ENCODE assay signal across 11 cellular contexts in genomic region chr1:212959266-212960220, GRCh38. TPM values are rescaled to one million over a fixed set of nuclear protein-coding genes. Genes with fewer than 3 reads are reported as not detected.
DNase-seq lines count a peak whose midpoint lies in the region; ATAC-seq and TF ChIP-seq lines count a peak whose summit lies in the region.
"Had no signal": no experiment of that assay in that cellular context is flagged by ENCODE, and none has a peak within 500 bp of the region (broad histone marks: within the 10 kb centered on the region; RNA-seq: fewer than 3 reads in every experiment).

No MANE protein-coding gene starts in this region.

- H3K27ac ChIP-seq in GM23338 (ENCODE audit: low read depth), result peak overlapping the region; percentile 85
- no peak overlapping the region for H3K27ac ChIP-seq in naive thymus-derived CD4-positive, alpha-beta T cell (ENCODE audit: low read depth, low read length)
- H3K27ac ChIP-seq: coronary artery, heart left ventricle had no signal

- no peak overlapping the region for H3K4me3 ChIP-seq in GM23338
- no peak overlapping the region for H3K4me3 ChIP-seq in naive thymus-derived CD4-positive, alpha-beta T cell (ENCODE audit: low read length)
- H3K4me3 ChIP-seq: coronary artery, heart left ventricle had no signal

- no peak for DNase-seq in GM23338 (ENCODE audit: low spot score)
- DNase-seq in posterior vena cava (ENCODE audit: low spot score), result peak; percentile 73
- DNase-seq in cerebellar cortex (ENCODE audit: low spot score), result no peak
- DNase-seq in NCI-H2227 treated with DMSO at 0.1 percent for 48 hours (lab: John Stamatoyannopoulos, UW), result no peak
- no peak for DNase-seq in naive thymus-derived CD4-positive, alpha-beta T cell
- DNase-seq: heart left ventricle, T-helper 9 cell had no signal

- CTCF ChIA-PET in naive thymus-derived CD4-positive, alpha-beta T cell (lab: Charles Lee), result no interaction called here

- ATAC-seq in GM19025 (IDR thresholded peaks at IDR 0.05; ENCODE audit: low read depth, unreplicated experiment) (peak; percentile 72), GM23338 (no peak), HG03442 (IDR thresholded peaks at IDR 0.05; ENCODE audit: unreplicated experiment) (peak; percentile 77), esophagus mucosa (no peak)
- ATAC-seq in naive thymus-derived CD4-positive, alpha-beta T cell, result no peak
- ATAC-seq: heart left ventricle had no signal

- H3K27me3 Mint-ChIP-seq in GM23338 (ENCODE audit: insufficient read depth, low read depth, poor library complexity), result peaks cover 42% of the 10 kb centered on the region
- H3K27me3 Mint-ChIP-seq in naive thymus-derived CD4-positive, alpha-beta T cell, result peaks cover 23 to 36% (median 30%) of the 10 kb centered on the region in 5 donors

- H2AFZ ChIP-seq in GM23338, result no peak overlapping the region

- H3K4me1 Mint-ChIP-seq in GM23338, result peaks cover 70% of the 10 kb centered on the region
- H3K4me1 Mint-ChIP-seq in naive thymus-derived CD4-positive, alpha-beta T cell, result peaks cover 0 to 4% (median 0%) of the 10 kb centered on the region in 7 donors

- no peak overlapping the region; the same call in 2 of the 3 replicates for H3K4me3 Mint-ChIP-seq in GM23338
- no peak overlapping the region for H3K4me3 Mint-ChIP-seq in naive thymus-derived CD4-positive, alpha-beta T cell

- no peaks in the 10 kb centered on the region; the same call in 1 of the 2 replicates for H3K9me2 ChIP-seq in GM23338 (ENCODE audit: insufficient read depth)

- POLR2A ChIA-PET in naive thymus-derived CD4-positive, alpha-beta T cell (lab: Charles Lee), result no interaction called here

- no peaks in the 10 kb centered on the region for H3K9me3 ChIP-seq in naive thymus-derived CD4-positive, alpha-beta T cell (ENCODE audit: control insufficient read depth in 2 of 3, low read length in 3 of 3)
- H3K9me3 ChIP-seq: heart left ventricle had no signal

- H3F3A ChIP-seq in GM23338 (replicated peaks; ENCODE audit: low read depth), result peaks cover 70% of the 10 kb centered on the region

- H3K79me2 ChIP-seq in GM23338 (replicated peaks; ENCODE audit: insufficient read depth), result peaks cover 66% of the 10 kb centered on the region

- H3K27me3 ChIP-seq in GM23338 (ENCODE audit: insufficient read depth), result no peaks in the 10 kb centered on the region
- H3K27me3 ChIP-seq in naive thymus-derived CD4-positive, alpha-beta T cell (ENCODE audit: control insufficient read depth in 2 of 2, insufficient read depth in 2 of 2, low read length in 2 of 2), result no peaks in the 10 kb centered on the region
- H3K27me3 ChIP-seq: heart left ventricle had no signal

- peak overlapping the region; percentile 38; the same call in 1 of the 2 replicates for H3K4me2 ChIP-seq in GM23338

- peaks cover 99% of the 10 kb centered on the region for H3K36me3 Mint-ChIP-seq in GM23338 (ENCODE audit: low read depth)
- H3K36me3 Mint-ChIP-seq in naive thymus-derived CD4-positive, alpha-beta T cell, result no peaks in the 10 kb centered on the region

- peak overlapping the region; percentile 44 for H3K27ac Mint-ChIP-seq in GM23338
- H3K27ac Mint-ChIP-seq in naive thymus-derived CD4-positive, alpha-beta T cell, result no peak overlapping the region

- H4K20me1 ChIP-seq in GM23338 (replicated peaks; ENCODE audit: insufficient read depth), result peaks cover 70% of the 10 kb centered on the region

- TF ChIP-seq CTCF in GM23338 (conservative IDR thresholded peaks at IDR 0.05; ENCODE audit: low read depth in 2 of 2), result no peak

- H3K4me1 ChIP-seq in GM23338 (ENCODE audit: insufficient read depth), result peaks cover 61% of the 10 kb centered on the region
- no peaks in the 10 kb centered on the region for H3K4me1 ChIP-seq in naive thymus-derived CD4-positive, alpha-beta T cell (ENCODE audit: control insufficient read depth in 2 of 2, insufficient read depth in 2 of 2, low read length in 2 of 2)
- H3K4me1 ChIP-seq: heart left ventricle had no signal

- H3K36me3 ChIP-seq in GM23338 (ENCODE audit: insufficient read depth), result peaks cover 97% of the 10 kb centered on the region
- no peaks in the 10 kb centered on the region for H3K36me3 ChIP-seq in naive thymus-derived CD4-positive, alpha-beta T cell (ENCODE audit: control insufficient read depth in 2 of 3, insufficient read depth in 3 of 3, low read length in 3 of 3)
- H3K36me3 ChIP-seq: heart left ventricle had no signal

- H3K9me3 Mint-ChIP-seq in GM23338, result no peaks in the 10 kb centered on the region; the same call in 2 of the 3 replicates
- peaks cover 0 to 2% (median 0%) of the 10 kb centered on the region in 11 donors for H3K9me3 Mint-ChIP-seq in naive thymus-derived CD4-positive, alpha-beta T cell

- intact Hi-C loops in posterior vena cava (cut with DNase I), result no loop called here
- intact Hi-C loops in naive thymus-derived CD4-positive, alpha-beta T cell (cut with micrococcal nuclease), result no loop called here

TF ChIP-seq in GM23338, 12 proteins besides CTCF, POLR2A, EP300 and RAD21 (continues in another document):
- no peak for TF ChIP-seq REST (IDR thresholded peaks at IDR 0.05; ENCODE audit: unreplicated experiment)
- TF ChIP-seq ETS1 (IDR thresholded peaks at IDR 0.05), result no peak
- no peak for TF ChIP-seq JUNB (IDR thresholded peaks at IDR 0.05; ENCODE audit: unreplicated experiment)
- no peak for TF ChIP-seq STAT1 (IDR thresholded peaks at IDR 0.05; ENCODE audit: unreplicated experiment)
- TF ChIP-seq ZNF114 (CRISPR knock-in tag; IDR thresholded peaks at IDR 0.05), result no peak
- TF ChIP-seq CREB1 (CRISPR knock-in tag; IDR thresholded peaks at IDR 0.05; ENCODE audit: low read depth), result no peak

RNA-seq across cellular contexts. Expression of gene VASH2, which starts 9.2 kb away (rescaled TPM):
- total RNA-seq in GM23338 (2014; rRNA removed; shearing (Covaris generic)), result 305 and 381 TPM in 2 replicates
- 129 and 136 TPM in 2 replicates for polyA plus RNA-seq in GM23338 (2016; fragmentation: Nextera tagmentation; extraction: Ambion mirVana)
- total RNA-seq in posterior vena cava, result 1 to 10 TPM; 3.3 to 4.8 TPM
- 0.36 TPM for total RNA-seq in esophagus mucosa
- 1 to 10 TPM in 1 of 5 experiments, under 1 TPM in 1, not detected in 3; 0.73 to 1.1 TPM for total RNA-seq in naive thymus-derived CD4-positive, alpha-beta T cell
- not detected for polyA plus RNA-seq in naive thymus-derived CD4-positive, alpha-beta T cell

RNA-seq across cellular contexts. Expression of gene ANGEL2, which starts 56.1 kb away (rescaled TPM):
- 49.6 and 54.3 TPM in 2 replicates for total RNA-seq in GM23338 (2014; rRNA removed; shearing (Covaris generic))
- 14.6 and 15.2 TPM in 2 replicates for polyA plus RNA-seq in GM23338 (2016; fragmentation: Nextera tagmentation; extraction: Ambion mirVana)
- total RNA-seq in posterior vena cava (10 to 100 TPM; 29.7 to 31.1 TPM), esophagus mucosa (16.0 TPM)
- total RNA-seq in naive thymus-derived CD4-positive, alpha-beta T cell, result 10 to 100 TPM; 57.8 to 96.5 (median 63.4) TPM
- polyA plus RNA-seq in naive thymus-derived CD4-positive, alpha-beta T cell, result 10 to 100 TPM; 22.2 to 25.7 TPM

Comparison
In these comparisons a context has a peak if more than half of its experiments do, and no peak if none do; other contexts are left out.
1. ATAC-seq: peak in GM19025 (single experiment) and HG03442 (single experiment); none in GM23338 (single experiment), esophagus mucosa (single experiment) and naive thymus-derived CD4-positive, alpha-beta T cell (single experiment).
2. RNA of gene VASH2, which starts 9.2 kb away (total RNA-seq): 305 to 381 TPM in GM23338; 3.3 to 4.8 TPM in posterior vena cava, 0.36 TPM in esophagus mucosa (single experiment) and 0.73 to 1.1 TPM in naive thymus-derived CD4-positive, alpha-beta T cell; every median in the first group is over 10 times any median in the second.